8 cellular contexts compared by ENCODE assay signal in the genomic region with DNA sequence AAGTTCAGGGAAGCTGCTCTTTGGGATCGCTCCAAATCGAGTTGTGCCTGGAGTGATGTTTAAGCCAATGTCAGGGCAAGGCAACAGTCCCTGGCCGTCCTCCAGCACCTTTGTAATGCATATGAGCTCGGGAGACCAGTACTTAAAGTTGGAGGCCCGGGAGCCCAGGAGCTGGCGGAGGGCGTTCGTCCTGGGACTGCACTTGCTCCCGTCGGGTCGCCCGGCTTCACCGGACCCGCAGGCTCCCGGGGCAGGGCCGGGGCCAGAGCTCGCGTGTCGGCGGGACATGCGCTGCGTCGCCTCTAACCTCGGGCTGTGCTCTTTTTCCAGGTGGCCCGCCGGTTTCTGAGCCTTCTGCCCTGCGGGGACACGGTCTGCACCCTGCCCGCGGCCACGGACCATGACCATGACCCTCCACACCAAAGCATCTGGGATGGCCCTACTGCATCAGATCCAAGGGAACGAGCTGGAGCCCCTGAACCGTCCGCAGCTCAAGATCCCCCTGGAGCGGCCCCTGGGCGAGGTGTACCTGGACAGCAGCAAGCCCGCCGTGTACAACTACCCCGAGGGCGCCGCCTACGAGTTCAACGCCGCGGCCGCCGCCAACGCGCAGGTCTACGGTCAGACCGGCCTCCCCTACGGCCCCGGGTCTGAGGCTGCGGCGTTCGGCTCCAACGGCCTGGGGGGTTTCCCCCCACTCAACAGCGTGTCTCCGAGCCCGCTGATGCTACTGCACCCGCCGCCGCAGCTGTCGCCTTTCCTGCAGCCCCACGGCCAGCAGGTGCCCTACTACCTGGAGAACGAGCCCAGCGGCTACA. TPM values are rescaled to one million over a fixed set of nuclear protein-coding genes. Genes with fewer than 3 reads are reported as not detected.
DNase-seq lines count a peak whose midpoint lies in the region; ATAC-seq and TF ChIP-seq lines count a peak whose summit lies in the region.

TSS of gene ESR1 (plus strand) at position 170 of the 818 bp plus-strand sequence. CDS start at position 401, 231 bp downstream.

- no peaks in the 10 kb centered on the region for H3K36me3 Mint-ChIP-seq in T-helper 1 cell treated with Interleukin-12 subunit alpha and Interleukin-12 subunit beta and Interleukin-4 antibody, amounts not matched to agents 30 μg/mL and 1 μg/mL, for 36 hours (ENCODE audit: low read depth)
- H3K36me3 Mint-ChIP-seq in activated T-helper 17 cell treated with anti-CD3 and anti-CD28 coated beads, Interleukin-2, amount 50 U/mL, for 72 hours (ENCODE audit: low read depth): peaks cover 4% of the 10 kb centered on the region
- no peaks in the 10 kb centered on the region for H3K36me3 Mint-ChIP-seq in Caco-2 (ENCODE audit: insufficient read depth, unreplicated experiment)

- DNase-seq in T-helper 1 cell: no peak
- DNase-seq in left ventricle myocardium superior: peak; percentile 45
- no peak for DNase-seq in skeletal muscle cell (ENCODE audit: low read depth)
- no peak for DNase-seq in Caco-2
- DNase-seq in superior temporal gyrus (ENCODE audit: extremely low spot score): no peak
- DNase-seq in SHP77 treated with DMSO at 0.1 percent for 48 hours (lab: John Stamatoyannopoulos, UW): no peak

- peak within 1 kb of the TSS; percentile 65 for H3K4me3 Mint-ChIP-seq in T-helper 1 cell treated with Interleukin-12 subunit alpha and Interleukin-12 subunit beta and Interleukin-4 antibody, amounts not matched to agents 30 μg/mL and 1 μg/mL, for 36 hours
- peak within 1 kb of the TSS; percentile 56 for H3K4me3 Mint-ChIP-seq in activated T-helper 17 cell treated with anti-CD3 and anti-CD28 coated beads, Interleukin-2, amount 50 U/mL, for 72 hours
- no peak within 1 kb of the TSS for H3K4me3 Mint-ChIP-seq in Caco-2 (ENCODE audit: unreplicated experiment)

- H3K4me1 ChIP-seq in Caco-2: no peaks in the 10 kb centered on the region

- BruUV-seq in Caco-2 (replicated peaks; lab: Mats Ljungman, UMichigan): no TSS peak

- no peaks in the 10 kb centered on the region for H3K9me3 ChIP-seq in Caco-2

- POLR2A ChIA-PET in Caco-2 (lab: Charles Lee): no interaction called here

- no peak for TF ChIP-seq CTCF in Caco-2 (IDR thresholded peaks at IDR 0.05; ENCODE audit: insufficient read depth in 1 of 2, low read depth in 1 of 2, low read length in 1 of 2, severe bottlenecking in 1 of 2, unreplicated experiment in 1 of 2)

- H3K4me3 ChIP-seq in skeletal muscle cell (ENCODE audit: low read depth, low read length): peak within 1 kb of the TSS; percentile 27
- no peak within 1 kb of the TSS for H3K4me3 ChIP-seq in Caco-2 (ENCODE audit: low read depth, low read length)

- peaks cover 10% of the 10 kb centered on the region for H3K4me1 Mint-ChIP-seq in T-helper 1 cell treated with Interleukin-12 subunit alpha and Interleukin-12 subunit beta and Interleukin-4 antibody, amounts not matched to agents 30 μg/mL and 1 μg/mL, for 36 hours (ENCODE audit: low read depth)
- no peaks in the 10 kb centered on the region for H3K4me1 Mint-ChIP-seq in activated T-helper 17 cell treated with anti-CD3 and anti-CD28 coated beads, Interleukin-2, amount 50 U/mL, for 72 hours
- no peaks in the 10 kb centered on the region for H3K4me1 Mint-ChIP-seq in Caco-2 (ENCODE audit: low read depth, unreplicated experiment)

- no peak for ATAC-seq in activated T-helper 17 cell treated with anti-CD3 and anti-CD28 coated beads, Interleukin-2, amount 50 U/mL, for 72 hours (replicated peaks)
- peak; percentile 44 for ATAC-seq in left ventricle myocardium superior

- no peaks in the 10 kb centered on the region for H3K9me3 Mint-ChIP-seq in T-helper 1 cell treated with Interleukin-12 subunit alpha and Interleukin-12 subunit beta and Interleukin-4 antibody, amounts not matched to agents 30 μg/mL and 1 μg/mL, for 36 hours
- H3K9me3 Mint-ChIP-seq in activated T-helper 17 cell treated with anti-CD3 and anti-CD28 coated beads, Interleukin-2, amount 50 U/mL, for 72 hours: no peaks in the 10 kb centered on the region
- H3K9me3 Mint-ChIP-seq in Caco-2 (ENCODE audit: unreplicated experiment): no peaks in the 10 kb centered on the region

- no peaks in the 10 kb centered on the region for H3K36me3 ChIP-seq in Caco-2 (ENCODE audit: control insufficient read depth, insufficient read depth, low read length)

- no peaks in the 10 kb centered on the region for H3K27me3 ChIP-seq in Caco-2 (replicated peaks; ENCODE audit: control insufficient read depth, insufficient read depth, low read length)

- CTCF ChIA-PET in Caco-2 (lab: Charles Lee): no interaction called here

- H3K27me3 Mint-ChIP-seq in T-helper 1 cell treated with Interleukin-12 subunit alpha and Interleukin-12 subunit beta and Interleukin-4 antibody, amounts not matched to agents 30 μg/mL and 1 μg/mL, for 36 hours (ENCODE audit: low read depth): peaks cover 86% of the 10 kb centered on the region
- peaks cover 52% of the 10 kb centered on the region for H3K27me3 Mint-ChIP-seq in activated T-helper 17 cell treated with anti-CD3 and anti-CD28 coated beads, Interleukin-2, amount 50 U/mL, for 72 hours
- H3K27me3 Mint-ChIP-seq in Caco-2 (ENCODE audit: insufficient read depth, unreplicated experiment): peaks cover 18% of the 10 kb centered on the region

- no peak within 1 kb of the TSS for H3K27ac Mint-ChIP-seq in T-helper 1 cell treated with Interleukin-12 subunit alpha and Interleukin-12 subunit beta and Interleukin-4 antibody, amounts not matched to agents 30 μg/mL and 1 μg/mL, for 36 hours
- no peak within 1 kb of the TSS for H3K27ac Mint-ChIP-seq in activated T-helper 17 cell treated with anti-CD3 and anti-CD28 coated beads, Interleukin-2, amount 50 U/mL, for 72 hours
- no peak within 1 kb of the TSS for H3K27ac Mint-ChIP-seq in Caco-2 (ENCODE audit: unreplicated experiment)

- intact Hi-C loops in left ventricle myocardium superior (cut with micrococcal nuclease): no loop called here
- intact Hi-C loops in Caco-2 (cut with micrococcal nuclease; ENCODE audit: unreplicated experiment): no loop called here

RNA-seq across cellular contexts. Expression of gene ESR1, which starts in this region (rescaled TPM):
- total RNA-seq in activated T-helper 17 cell treated with anti-CD3 and anti-CD28 coated beads, Interleukin-2, amount 50 U/mL, for 72 hours: under 1 TPM in 1 of 2 donors, not detected in 1; 0.50 TPM
- total RNA-seq in left ventricle myocardium superior (1.3 TPM), Caco-2 (2022) (not detected in 2 replicates)
